Comparison of ENCODE assay signal across 8 cellular contexts in genomic region chr7:157136372-157136771, GRCh38. TPM values are rescaled to one million over a fixed set of nuclear protein-coding genes. Genes with fewer than 3 reads are reported as not detected.
DNase-seq lines count a peak whose midpoint lies in the region; ATAC-seq, FAIRE-seq and TF ChIP-seq lines count a peak whose summit lies in the region.

No MANE protein-coding gene starts in this region.

- H3K27ac ChIP-seq in A549 = peak overlapping the region; percentile 51 to 74; a peak in 5 of 6 replicates
- H3K27ac ChIP-seq in GM23248 = peak overlapping the region; percentile 35
- peak overlapping the region; percentile 74 for H3K27ac ChIP-seq in Panc1 (ENCODE audit: low read length)
- H3K27ac ChIP-seq in left ventricle myocardium inferior (replicated peaks) = no peak overlapping the region

- TF ChIP-seq EP300 in A549 (IDR thresholded peaks at IDR 0.05) = no peak

- H2AFZ ChIP-seq in GM23248 = peak overlapping the region; percentile 77

- intact Hi-C loops in Panc1 (cut with micrococcal nuclease; ENCODE audit: unreplicated experiment) = loop anchor here (10.0 kb wide), 1 partner anchor 162 kb away; no protein-coding TSS in a partner anchor
- intact Hi-C loops in left ventricle myocardium inferior (cut with micrococcal nuclease) = no loop called here

- no peaks in the 10 kb centered on the region for H3K27me3 ChIP-seq in GM23248 (replicated peaks; ENCODE audit: insufficient read depth)
- no peaks in the 10 kb centered on the region for H3K27me3 ChIP-seq in Panc1 (ENCODE audit: control insufficient read depth, insufficient read depth, low read length)
- H3K27me3 ChIP-seq in left ventricle myocardium inferior (ENCODE audit: low read depth) = peaks cover 14% of the 10 kb centered on the region

- peak; percentile 17; the same call in 1 of the 3 replicates for TF ChIP-seq CTCF in A549 (IDR thresholded peaks at IDR 0.05)
- no peak for TF ChIP-seq CTCF in Panc1 (IDR thresholded peaks at IDR 0.05)
- TF ChIP-seq CTCF in epithelial cell of proximal tubule (conservative IDR thresholded peaks at IDR 0.05; ENCODE audit: low read depth, low read length) = peak; percentile 35
- no peak for TF ChIP-seq CTCF in left ventricle myocardium inferior (IDR thresholded peaks at IDR 0.05; ENCODE audit: borderline replicate concordance)

- H3K9me3 ChIP-seq in A549 (no peaks in the 10 kb centered on the region), GM23248 (ENCODE audit: low read depth) (no peaks in the 10 kb centered on the region), Panc1 (ENCODE audit: control insufficient read depth, insufficient read depth, low read depth, low read length) (no peaks in the 10 kb centered on the region), left ventricle myocardium inferior (replicated peaks) (no peaks in the 10 kb centered on the region)

- in situ Hi-C loops in GM23248 (cut with MboI) = no loop called here
- in situ Hi-C loops in Panc1 (cut with HindIII; ENCODE audit: low pct_unique_long_range_greater_than_20kb, low sequenced_read_pairs) = no loop called here

- H3K4me1 ChIP-seq in A549 (peaks cover 24% of the 10 kb centered on the region), GM23248 (ENCODE audit: insufficient read depth) (peaks cover 19% of the 10 kb centered on the region; the same call in 1 of the 2 replicates), Panc1 (ENCODE audit: control insufficient read depth, insufficient read depth, low read length) (peaks cover 18% of the 10 kb centered on the region), left ventricle myocardium inferior (peaks cover 28% of the 10 kb centered on the region)

- H3K79me2 ChIP-seq in GM23248 (ENCODE audit: insufficient read depth) = peaks cover 22% of the 10 kb centered on the region

- DNase-seq in A549 (ENCODE audit: low read depth in 1 of 2, low spot score in 1 of 2) (peak; percentile 49 to 76), GM23248 (peak; percentile 90), Panc1 (ENCODE audit: low read depth, low spot score) (no peak), epithelial cell of proximal tubule (ENCODE audit: low read depth) (no peak), left ventricle myocardium inferior (no peak)

- WGBS in A549 (ENCODE audit: missing lambda C conversion rate) = 25% methylated on average over 4 of the region's 4 CpGs
- WGBS in GM23248 (ENCODE audit: low coverage in 1 of 2, low lambda C conversion rate in 2 of 2, missing lambda C conversion rate in 2 of 2), 2 experiments = 7 to 10% methylated on average over 4 of the region's 4 CpGs

- ATAC-seq in A549 (peak; percentile 8 to 14; a peak in 3 of 6 replicates), Panc1 (no peak), GM21723 (IDR thresholded peaks at IDR 0.05; ENCODE audit: unreplicated experiment) (no peak), GM21360 (IDR thresholded peaks at IDR 0.05; ENCODE audit: unreplicated experiment) (no peak), HG02840 (IDR thresholded peaks at IDR 0.05; ENCODE audit: low FRiP score, unreplicated experiment) (no peak)

- TF ChIP-seq POLR2A in A549 (IDR thresholded peaks at IDR 0.05; ENCODE audit: low read length) = no peak

- H3K4me3 ChIP-seq in A549 (no peak overlapping the region), GM23248 (peak overlapping the region; percentile 45; the same call in 1 of the 2 replicates), Panc1 (ENCODE audit: low read depth in 2 of 2, low read length in 2 of 2) (peak overlapping the region; percentile 19 to 35; a peak in 3 of 4 replicates), epithelial cell of proximal tubule (ENCODE audit: low read depth, low read length) (no peak overlapping the region), left ventricle myocardium inferior (no peak overlapping the region)

- FAIRE-seq in A549 (lab: Jason Lieb, UNC) = no peak

- peaks cover 8% of the 10 kb centered on the region for H4K20me1 ChIP-seq in GM23248 (ENCODE audit: insufficient read depth)

- no peaks in the 10 kb centered on the region for H3K9me2 ChIP-seq in GM23248 (ENCODE audit: insufficient read depth)

- H3K9ac ChIP-seq in GM23248 = no peak overlapping the region

- POLR2A ChIA-PET in A549 (lab: Yijun Ruan, JAX) (interaction anchor here (1.0 kb wide), 2 partner anchors 126 to 187 kb away, joined by 3 to 5 read pairs; partner anchors contain the start of genes MNX1 and NOM1), Panc1 (lab: Charles Lee) (no interaction called here)

- H3K36me3 ChIP-seq in GM23248 (ENCODE audit: low read depth) (no peaks in the 10 kb centered on the region), Panc1 (ENCODE audit: control insufficient read depth, insufficient read depth, low read length) (no peaks in the 10 kb centered on the region), left ventricle myocardium inferior (peaks cover 6% of the 10 kb centered on the region)

- CTCF ChIA-PET in A549 (lab: Yijun Ruan, JAX) = interaction anchor here (0.6 to 2.4 kb wide), 3 partner anchors 167 to 231 kb away, joined by 3 to 10 read pairs (median 4); no protein-coding TSS in a partner anchor
- CTCF ChIA-PET in Panc1 (lab: Charles Lee) = interaction anchor here (0.6 kb wide), 1 partner anchor 186 kb away, joined by 3 read pairs; no protein-coding TSS in a partner anchor

- peaks cover 12% of the 10 kb centered on the region for H3F3A ChIP-seq in GM23248 (ENCODE audit: insufficient read depth)

- BruUV-seq in Panc1 (replicated peaks; lab: Mats Ljungman, UMichigan) = no TSS peak

- TF ChIP-seq RAD21 in A549 (conservative IDR thresholded peaks at IDR 0.05 in 1 of 2, IDR thresholded peaks at IDR 0.05 in 1 of 2) = peak; percentile 24 to 26; a peak in 2 of 5 replicates

- H3K4me2 ChIP-seq in A549 = peak overlapping the region; percentile 35
- H3K4me2 ChIP-seq in GM23248 (ENCODE audit: unreplicated experiment) = peak overlapping the region; percentile 66

TF ChIP-seq in A549, 52 proteins besides CTCF, POLR2A, EP300 and RAD21:
- TF ChIP-seq MAFK (IDR thresholded peaks at IDR 0.05; ENCODE audit: partially characterized antibody) (peak; percentile 80), NFE2L2 (conservative IDR thresholded peaks at IDR 0.05; ENCODE audit: low read length) (0 out of 2 replicates have a peak, but pooled peaks have one; percentile 8), ZNF302 (CRISPR knock-in tag; IDR thresholded peaks at IDR 0.05) (no peak), CEBPB (IDR thresholded peaks at IDR 0.05) (peak in 1 of 2 experiments; percentile 37; a peak in 1 of 4 replicates)

RNA-seq across cellular contexts. Expression of gene UBE3C, which starts 2.4 kb away (rescaled TPM):
- 64.5 and 73.2 TPM in 2 replicates for polyA plus RNA-seq in A549 (2011; rRNA removed)
- polyA plus RNA-seq in A549 (2012; cell fraction: cytosol; rRNA removed) = 29.9 and 36.3 TPM in 2 replicates
- polyA plus RNA-seq in A549 (2012; cell fraction: nucleus; rRNA removed) = 26.2 and 43.6 TPM in 2 replicates
- 52.1 to 52.8 TPM (median 52.2 TPM) in 3 replicates for polyA plus RNA-seq in A549 (2017; fragmentation: RNase III; extraction: RNeasy Plus Mini Kit Qiagen cat#74134 plus additional on column Dnase treatment)
- polyA minus RNA-seq in A549 (2011; rRNA and poly(A)+ RNA removed) = 70.8 and 73.4 TPM in 2 replicates
- 92.4 and 92.7 TPM in 2 replicates for total RNA-seq in GM23248 (2014; rRNA removed; shearing (Covaris generic))
- polyA plus RNA-seq in GM23248 (2016; fragmentation: Nextera tagmentation; extraction: Ambion mirVana) = 30.8 and 32.1 TPM in 2 replicates
- total RNA-seq in Panc1 (2021; ENCODE audit: unreplicated experiment) = 87.6 TPM
- polyA plus RNA-seq in Panc1 (2012; ENCODE audit: insufficient read length) = 45.9 TPM
- total RNA-seq in epithelial cell of proximal tubule = 42.3 and 81.8 TPM in 2 replicates
- 50.2 TPM for total RNA-seq in left ventricle myocardium inferior

Comparison
In these comparisons a context has a peak if more than half of its experiments do, and no peak if none do; other contexts are left out.
1. ATAC-seq: peak in A549 (2 of 2); none in Panc1 (single experiment), GM21723 (single experiment), GM21360 (single experiment) and HG02840 (single experiment).
2. DNase-seq: peak in A549 (2 of 2) and GM23248 (single experiment); none in Panc1 (single experiment), epithelial cell of proximal tubule (single experiment) and left ventricle myocardium inferior (single experiment).
3. H3K4me3 ChIP-seq: peak in GM23248 (single experiment) and Panc1 (2 of 2); none in A549 (single experiment), epithelial cell of proximal tubule (single experiment) and left ventricle myocardium inferior (single experiment).
4. CTCF ChIP-seq: peak in A549 (single experiment) and epithelial cell of proximal tubule (single experiment); none in Panc1 (single experiment) and left ventricle myocardium inferior (single experiment).